8 cellular contexts compared by ENCODE assay signal in genomic region chr11:31369348-31370329, GRCh38. TPM values are rescaled to one million over a fixed set of nuclear protein-coding genes. Genes with fewer than 3 reads are reported as not detected.
A peak's percentile ranks its signal among the peaks of the same experiment; 100 is the strongest.
DNase-seq lines count a peak whose midpoint lies in the region; ATAC-seq, FAIRE-seq and TF ChIP-seq lines count a peak whose summit lies in the region.

A gene with protein sequence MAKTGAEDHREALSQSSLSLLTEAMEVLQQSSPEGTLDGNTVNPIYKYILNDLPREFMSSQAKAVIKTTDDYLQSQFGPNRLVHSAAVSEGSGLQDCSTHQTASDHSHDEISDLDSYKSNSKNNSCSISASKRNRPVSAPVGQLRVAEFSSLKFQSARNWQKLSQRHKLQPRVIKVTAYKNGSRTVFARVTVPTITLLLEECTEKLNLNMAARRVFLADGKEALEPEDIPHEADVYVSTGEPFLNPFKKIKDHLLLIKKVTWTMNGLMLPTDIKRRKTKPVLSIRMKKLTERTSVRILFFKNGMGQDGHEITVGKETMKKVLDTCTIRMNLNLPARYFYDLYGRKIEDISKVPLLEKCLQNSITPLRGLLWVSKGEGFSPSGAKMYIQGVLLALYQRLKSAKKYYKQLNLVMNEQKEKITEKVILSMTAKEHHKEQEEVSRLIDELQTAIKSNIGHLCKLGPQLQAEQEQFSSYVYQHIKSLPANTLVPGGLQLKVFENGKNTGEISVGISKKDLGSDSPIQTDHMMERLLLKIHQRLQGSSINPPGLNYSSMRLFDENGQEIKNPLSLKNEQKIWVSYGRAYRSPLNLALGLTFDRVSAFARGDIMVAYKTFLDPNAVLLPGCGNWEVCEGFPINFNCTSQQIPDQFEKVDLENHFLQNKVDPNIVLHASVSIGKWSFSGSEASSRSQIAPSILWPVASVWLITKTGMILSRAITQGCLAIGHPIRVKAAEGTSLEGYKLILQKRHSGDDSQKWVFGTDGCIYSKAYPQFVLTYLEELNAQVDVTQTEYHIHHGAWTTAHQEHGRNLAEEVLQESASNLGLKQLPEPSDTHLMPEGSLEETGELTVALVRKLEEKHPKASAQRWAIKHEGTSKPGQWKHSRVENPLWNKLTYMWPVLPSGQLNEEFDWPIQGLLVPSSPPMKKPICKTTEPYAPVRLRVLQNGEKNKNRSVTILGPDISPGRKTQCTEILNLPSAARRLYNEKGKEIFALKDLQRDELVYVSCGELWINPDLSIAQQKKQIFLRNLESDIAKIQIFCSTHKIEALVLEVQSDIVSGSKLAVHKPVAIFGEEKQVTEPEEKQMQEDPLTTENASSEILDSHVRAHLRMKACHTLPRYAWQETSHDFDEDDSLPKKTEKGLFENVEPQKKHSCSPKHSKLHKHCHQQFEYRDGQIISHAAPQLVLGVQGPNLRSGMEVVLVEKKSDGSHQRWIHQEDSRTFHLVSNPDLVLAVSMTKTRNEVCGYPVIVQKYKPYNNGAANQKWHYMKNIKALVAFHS (N-terminal part only) (minus strand): TSS chr11:31369739. CDS start chr11:31328280, 41,459 bp downstream.
Gene DNAJC24 (plus strand): TSS chr11:31369860. CDS start chr11:31370749, 889 bp downstream.

- ATAC-seq in GM19395 (IDR thresholded peaks at IDR 0.05; ENCODE audit: unreplicated experiment): peak; percentile 99
- ATAC-seq in HG03558 (IDR thresholded peaks at IDR 0.05; ENCODE audit: extremely low read depth, unreplicated experiment): peak; percentile 98
- peak; percentile 99 for ATAC-seq in HepG2

- intact Hi-C loops in CD14-positive monocyte (cut with micrococcal nuclease): loop anchor here (10.0 kb wide), 2 partner anchors 135 to 145 kb away; partner anchors contain the start of genes ELP4 (in 1 of the 2) and IMMP1L (in 1 of the 2)
- intact Hi-C loops in HepG2 (cut with micrococcal nuclease; ENCODE audit: unreplicated experiment): loop anchor here (2.0 kb wide), 1 partner anchor 53 kb away; no protein-coding TSS in a partner anchor

- no peaks in the 10 kb centered on the region for H3K9me3 Mint-ChIP-seq in CD14-positive monocyte

- H3K4me1 ChIP-seq in HepG2 (ENCODE audit: insufficient read depth, low read length): peaks cover 20% of the 10 kb centered on the region

- peaks cover 0 to 2% of the 10 kb centered on the region in 2 donors for H3K36me3 Mint-ChIP-seq in CD14-positive monocyte

- H3K4me3 Mint-ChIP-seq in CD14-positive monocyte: peak within 1 kb of the TSS; percentile 87 to 98

- H3K4me2 ChIP-seq in HepG2 (ENCODE audit: low read depth, low read length): peak within 1 kb of the TSS; percentile 94

- peak; percentile 85 for TF ChIP-seq POLR2A in HepG2 (IDR thresholded peaks at IDR 0.05; ENCODE audit: insufficient read depth in 1 of 2, low read depth in 2 of 2, low read length in 2 of 2)

- peak within 1 kb of the TSS; percentile 79 for H3K9ac ChIP-seq in HepG2 (ENCODE audit: insufficient read depth, low read depth, low read length)

- H3K36me3 ChIP-seq in HepG2 (replicated peaks in 1 of 2; ENCODE audit: control insufficient read depth in 1 of 2, insufficient read depth in 2 of 2, low read length in 2 of 2): no peaks in the 10 kb centered on the region

- peak; percentile 92 for DNase-seq in CD14-positive monocyte (ENCODE audit: low spot score)
- peak; percentile 98 for DNase-seq in NCI-H748 (lab: John Stamatoyannopoulos, UW; ENCODE audit: unreplicated experiment)
- peak; percentile 87 to 91 for DNase-seq in activated CD4-positive, alpha-beta T cell treated with anti-CD3 and anti-CD28 coated beads, Interleukin-2, amount 50 U/mL, for 24 hours (ENCODE audit: low read depth in 1 of 2, low spot score in 1 of 2)
- peak; percentile 88 to 94 for DNase-seq in dermis microvascular lymphatic vessel endothelial cell (ENCODE audit: low read depth in 2 of 2)
- DNase-seq in HepG2 (ENCODE audit: low spot score): peak; percentile 91
- peak; percentile 87 for DNase-seq in stimulated activated CD4-positive, alpha-beta T cell treated with anti-CD3 and anti-CD28 coated beads, Interleukin-2, amount 100 ng/mL, for 48 hours

- peak within 1 kb of the TSS; percentile 75 for H2AFZ ChIP-seq in HepG2 (ENCODE audit: low read length)

- H3K4me1 Mint-ChIP-seq in CD14-positive monocyte: peaks cover 22% of the 10 kb centered on the region

- TF ChIP-seq EP300 in HepG2 (IDR thresholded peaks at IDR 0.05; ENCODE audit: low read depth in 2 of 2, low read length in 2 of 2): peak in 1 of 2 experiments; percentile 25; a peak in 2 of 4 replicates
- no peak for TF ChIP-seq EP300 in HepG2 (CRISPR knock-in tag; IDR thresholded peaks at IDR 0.05; ENCODE audit: borderline replicate concordance)

- peak within 1 kb of the TSS; percentile 60 to 91 (median 88) for H3K27ac Mint-ChIP-seq in CD14-positive monocyte

- H3K27me3 Mint-ChIP-seq in CD14-positive monocyte (ENCODE audit: low read depth in 3 of 3): peaks cover 13 to 29% (median 18%) of the 10 kb centered on the region in 3 donors

- H3K27me3 ChIP-seq in HepG2 (ENCODE audit: control insufficient read depth in 1 of 2, insufficient read depth in 2 of 2, low read length in 2 of 2): no peaks in the 10 kb centered on the region; a peak in 1 of 5 replicates

- under 1% methylated on average over 35 of the region's 53 CpGs for WGBS in HepG2 (ENCODE audit: low lambda C conversion rate)

- no peak for TF ChIP-seq CTCF in CD14-positive monocyte (IDR thresholded peaks at IDR 0.05)
- peak; percentile 12; the same call in 1 of the 2 replicates for TF ChIP-seq CTCF in HepG2 (CRISPR knock-in tag; IDR thresholded peaks at IDR 0.05)

- H4K20me1 ChIP-seq in HepG2 (ENCODE audit: insufficient read depth, low read length): no peaks in the 10 kb centered on the region

- TF ChIP-seq RAD21 in HepG2 (CRISPR knock-in tag; IDR thresholded peaks at IDR 0.05): 0 out of 2 replicates have a peak, but pooled peaks have one; percentile 23

- CTCF ChIA-PET in HepG2 (lab: Yijun Ruan, JAX; ENCODE audit: low intra/inter-chr PET ratio, low total read pairs): no interaction called here

- in situ Hi-C loops in HepG2 (cut with HindIII; ENCODE audit: extremely low pct_ligation_motif_present, low pct_unique_long_range_greater_than_20kb): no loop called here

- peak within 1 kb of the TSS; percentile 70 to 97 (median 74) for H3K4me3 ChIP-seq in HepG2 (replicated peaks in 1 of 3; ENCODE audit: insufficient read depth in 1 of 3, low read depth in 2 of 3, low read length in 3 of 3)

- H3K27ac ChIP-seq in HepG2 (ENCODE audit: extremely low read length, insufficient read depth, low read length): peak within 1 kb of the TSS; percentile 79

- TSS peak; percentile 95 for BruUV-seq in HepG2 (replicated peaks; lab: Mats Ljungman, UMichigan)

- FAIRE-seq in HepG2 (lab: Jason Lieb, UNC): peak; percentile 90

- peaks cover 6% of the 10 kb centered on the region for H3K79me2 ChIP-seq in HepG2 (ENCODE audit: insufficient read depth, low read length)

- POLR2A ChIA-PET in HepG2 (lab: Yijun Ruan, JAX): interaction anchor here (1.3 kb wide), 1 partner anchor 1214 kb away, joined by 4 read pairs; the partner anchor contains the start of gene EIF3M

- H3K9me3 ChIP-seq in HepG2 (ENCODE audit: low read length): no peaks in the 10 kb centered on the region

RNA-seq across cellular contexts. Expression of the first gene that starts in this region (rescaled TPM):
- polyA plus RNA-seq in CD14-positive monocyte: not detected
- total RNA-seq in dermis microvascular lymphatic vessel endothelial cell: under 0.01 TPM in 2 replicates
- total RNA-seq in HepG2 (2016; rRNA removed; fragmentation: Illumina TruSeq; extraction: Trizol): 0.24 and 0.27 TPM in 2 replicates
- total RNA-seq in HepG2 (2016; cell fraction: cytosol; rRNA removed; fragmentation: Illumina TruSeq; extraction: Trizol; ENCODE audit: low read depth): 0.10 TPM in 1 of 2 replicates, not detected in the other
- total RNA-seq in HepG2 (2016; cell fraction: insoluble cytoplasmic fraction; rRNA removed; fragmentation: Illumina TruSeq; extraction: Trizol): 0.24 and 0.43 TPM in 2 replicates
- 0.14 and 0.40 TPM in 2 replicates for total RNA-seq in HepG2 (2016; cell fraction: membrane; rRNA removed; fragmentation: Illumina TruSeq; extraction: Trizol)
- 0.66 and 0.96 TPM in 2 replicates for total RNA-seq in HepG2 (2016; cell fraction: nucleus; rRNA removed; fragmentation: Illumina TruSeq; extraction: Trizol)
- 0.12 and 0.13 TPM in 2 replicates for polyA plus RNA-seq in HepG2 (2011; rRNA removed)
- polyA plus RNA-seq in HepG2 (2011; cell fraction: cytosol; rRNA removed): 0.05 and 0.14 TPM in 2 replicates
- polyA plus RNA-seq in HepG2 (2011; cell fraction: nucleus; rRNA removed): 0.23 and 0.26 TPM in 2 replicates
- polyA plus RNA-seq in HepG2 (2012): 0.09 and 0.15 TPM in 2 replicates
- polyA plus RNA-seq in HepG2 (2016; cell fraction: cytosol; fragmentation: Illumina TruSeq; extraction: Trizol; ENCODE audit: low read depth): 0.03 TPM in 2 replicates
- polyA plus RNA-seq in HepG2 (2016; cell fraction: insoluble cytoplasmic fraction; fragmentation: Illumina TruSeq; extraction: Trizol; ENCODE audit: low read depth): 0.25 and 0.29 TPM in 2 replicates
- polyA plus RNA-seq in HepG2 (2016; cell fraction: membrane; fragmentation: Illumina TruSeq; extraction: Trizol; ENCODE audit: low read depth): 0.11 and 0.16 TPM in 2 replicates
- polyA plus RNA-seq in HepG2 (2016; cell fraction: nucleus; fragmentation: Illumina TruSeq; extraction: Trizol; ENCODE audit: insufficient read depth, low read depth): 0.31 and 0.62 TPM in 2 replicates
- polyA minus RNA-seq in HepG2 (2011; rRNA and poly(A)+ RNA removed; ENCODE audit: low replicate concordance): 0.16 and 0.72 TPM in 2 replicates
- polyA minus RNA-seq in HepG2 (2011; cell fraction: cytosol; rRNA and poly(A)+ RNA removed): 0.10 TPM in 1 of 2 replicates, not detected in the other
- 0.99 and 1.8 TPM in 2 replicates for polyA minus RNA-seq in HepG2 (2011; cell fraction: nucleus; rRNA and poly(A)+ RNA removed)

RNA-seq across cellular contexts. Expression of gene DNAJC24, which starts in this region (rescaled TPM):
- 1 to 10 TPM; 3.4 to 4.8 TPM for polyA plus RNA-seq in CD14-positive monocyte
- total RNA-seq in dermis microvascular lymphatic vessel endothelial cell: 8.6 and 9.6 TPM in 2 replicates
- 12.0 and 13.7 TPM in 2 replicates for total RNA-seq in HepG2 (2016; rRNA removed; fragmentation: Illumina TruSeq; extraction: Trizol)
- total RNA-seq in HepG2 (2016; cell fraction: cytosol; rRNA removed; fragmentation: Illumina TruSeq; extraction: Trizol; ENCODE audit: low read depth): 4.7 and 4.8 TPM in 2 replicates
- 10.3 and 12.2 TPM in 2 replicates for total RNA-seq in HepG2 (2016; cell fraction: insoluble cytoplasmic fraction; rRNA removed; fragmentation: Illumina TruSeq; extraction: Trizol)
- 7.9 and 10.1 TPM in 2 replicates for total RNA-seq in HepG2 (2016; cell fraction: membrane; rRNA removed; fragmentation: Illumina TruSeq; extraction: Trizol)
- 34.8 and 36.0 TPM in 2 replicates for total RNA-seq in HepG2 (2016; cell fraction: nucleus; rRNA removed; fragmentation: Illumina TruSeq; extraction: Trizol)
- 8.8 and 10.5 TPM in 2 replicates for polyA plus RNA-seq in HepG2 (2011; rRNA removed)
- 2.3 and 3.7 TPM in 2 replicates for polyA plus RNA-seq in HepG2 (2011; cell fraction: cytosol; rRNA removed)
- polyA plus RNA-seq in HepG2 (2011; cell fraction: nucleus; rRNA removed): 11.8 and 16.1 TPM in 2 replicates
- 6.8 and 8.5 TPM in 2 replicates for polyA plus RNA-seq in HepG2 (2012)
- 4.0 and 7.4 TPM in 2 replicates for polyA plus RNA-seq in HepG2 (2016; cell fraction: cytosol; fragmentation: Illumina TruSeq; extraction: Trizol; ENCODE audit: low read depth)
- 8.9 and 12.3 TPM in 2 replicates for polyA plus RNA-seq in HepG2 (2016; cell fraction: insoluble cytoplasmic fraction; fragmentation: Illumina TruSeq; extraction: Trizol; ENCODE audit: low read depth)
- polyA plus RNA-seq in HepG2 (2016; cell fraction: membrane; fragmentation: Illumina TruSeq; extraction: Trizol; ENCODE audit: low read depth): 6.2 and 6.5 TPM in 2 replicates
- polyA plus RNA-seq in HepG2 (2016; cell fraction: nucleus; fragmentation: Illumina TruSeq; extraction: Trizol; ENCODE audit: insufficient read depth, low read depth): 33.4 and 35.5 TPM in 2 replicates
- 2.5 and 24.5 TPM in 2 replicates for polyA minus RNA-seq in HepG2 (2011; rRNA and poly(A)+ RNA removed; ENCODE audit: low replicate concordance)
- 4.0 and 4.1 TPM in 2 replicates for polyA minus RNA-seq in HepG2 (2011; cell fraction: cytosol; rRNA and poly(A)+ RNA removed)
- 44.3 and 44.9 TPM in 2 replicates for polyA minus RNA-seq in HepG2 (2011; cell fraction: nucleus; rRNA and poly(A)+ RNA removed)

Comparison
In these comparisons a context has a peak if more than half of its experiments do, and no peak if none do; other contexts are left out.
1. Peak in every context shown above with its lines: DNase-seq, ATAC-seq, H3K4me3 ChIP-seq and H3K27ac ChIP-seq.